31 cellular contexts compared by ENCODE assay signal in the genomic region with DNA sequence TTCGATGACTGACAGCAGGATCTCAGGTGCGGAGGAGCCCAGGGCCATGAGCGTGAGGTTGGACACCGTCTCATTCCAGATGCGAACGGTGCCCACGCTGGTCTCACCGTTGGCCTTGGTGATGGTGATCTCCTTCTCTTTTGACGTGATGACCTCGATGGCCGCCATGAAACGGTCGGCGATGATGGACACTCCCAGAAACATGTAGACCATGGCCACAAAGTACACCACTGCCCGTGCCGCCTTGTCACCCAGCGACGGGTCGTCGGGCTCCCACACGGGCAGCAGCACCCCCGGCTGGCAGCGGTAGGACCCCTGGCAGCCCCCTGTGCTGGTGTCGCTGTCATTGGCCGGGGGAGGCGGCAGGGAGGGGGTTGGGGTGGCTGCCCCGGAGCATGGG. TPM values are rescaled to one million over a fixed set of nuclear protein-coding genes. Genes with fewer than 3 reads are reported as not detected.
"Had no signal": no experiment of that assay in that cellular context is flagged by ENCODE, and none has a peak within 500 bp of the region (broad histone marks: within the 10 kb centered on the region; RNA-seq: fewer than 3 reads in every experiment).

No MANE protein-coding gene starts in this region.

- H3K4me1 ChIP-seq: colonic mucosa, foreskin keratinocyte, heart left ventricle, left ventricle myocardium inferior, lower lobe of right lung had no signal

- H3K4me2 ChIP-seq: hepatocyte had no signal

- H3K79me2 ChIP-seq: hepatocyte had no signal

- H3K4me3 ChIP-seq: colonic mucosa, esophagus muscularis mucosa, gastroesophageal sphincter, heart left ventricle, hepatocyte, left ventricle myocardium inferior, lower lobe of right lung, mucosa of descending colon had no signal

- H3K9me3 ChIP-seq: colonic mucosa, esophagus muscularis mucosa, gastroesophageal sphincter, heart left ventricle, left ventricle myocardium inferior, lower lobe of right lung, mucosa of descending colon had no signal

- H3K27ac Mint-ChIP-seq: dendritic cell treated with granulocyte-macrophage colony-stimulating factor and Interleukin-4, amounts not matched to agents 40 ng/mL and 50 ng/mL, for 4 days; immature natural killer cell; mesothelial cell of epicardium had no signal

- H3K9me3 Mint-ChIP-seq: dendritic cell treated with granulocyte-macrophage colony-stimulating factor and Interleukin-4, amounts not matched to agents 40 ng/mL and 50 ng/mL, for 4 days; immature natural killer cell; mesothelial cell of epicardium had no signal

- DNase-seq: colonic mucosa; cortex of kidney; effector CD4-positive, alpha-beta T cell; effector memory CD4-positive, alpha-beta T cell; foreskin keratinocyte; hypothalamus; immature natural killer cell; islet precursor cell; kidney; kidney glomerular epithelial cell; left colon; left ventricle myocardium inferior; lower lobe of right lung; mesenchymal stem cell; mucosa of descending colon had no signal

- ATAC-seq: foreskin keratinocyte, gastroesophageal sphincter, heart left ventricle, left colon, left lobe of liver, lower lobe of right lung, mucosa of descending colon had no signal

- H3K36me3 ChIP-seq: colonic mucosa, heart left ventricle, left ventricle myocardium inferior, lower lobe of right lung had no signal

- FAIRE-seq: endothelial cell of umbilical vein, frontal cortex, kidney had no signal

- H3K27ac ChIP-seq: colonic mucosa, esophagus muscularis mucosa, foreskin keratinocyte, gastroesophageal sphincter, heart left ventricle, hepatocyte, left ventricle myocardium inferior, lower lobe of right lung had no signal

- H3K4me3 Mint-ChIP-seq: dendritic cell treated with granulocyte-macrophage colony-stimulating factor and Interleukin-4, amounts not matched to agents 40 ng/mL and 50 ng/mL, for 4 days; immature natural killer cell; mesothelial cell of epicardium had no signal

- H3K36me3 Mint-ChIP-seq: immature natural killer cell, mesothelial cell of epicardium had no signal

- H2AFZ ChIP-seq: hepatocyte had no signal

RNA-seq across cellular contexts. Expression of a gene that starts 5.7 kb away (rescaled TPM):
- total RNA-seq: dermis microvascular lymphatic vessel endothelial cell, endothelial cell of umbilical vein, epithelial cell of proximal tubule, fibroblast of villous mesenchyme, lung microvascular endothelial cell, mesenteric fat pad, myocyte had no signal
- polyA plus RNA-seq: endothelial cell of umbilical vein, fibroblast of lung, immature natural killer cell had no signal

RNA-seq across cellular contexts. Expression of a gene that starts 46.6 kb away (rescaled TPM):
- polyA plus RNA-seq: endothelial cell of umbilical vein, immature natural killer cell had no signal
